Comparison of ENCODE assay signal across 8 cellular contexts in genomic region chr10:15433850-15434537, GRCh38.
DNase-seq lines count a peak whose midpoint lies in the region; TF ChIP-seq lines count a peak whose summit lies in the region.

No MANE protein-coding gene starts in this region.

- H3K4me1 ChIP-seq in OCI-LY1 (ENCODE audit: insufficient read depth, low read length, severe bottlenecking): no peaks in the 10 kb centered on the region

- H3K27ac ChIP-seq in HL-60 (replicated peaks): no peak overlapping the region
- H3K27ac ChIP-seq in OCI-LY1 (ENCODE audit: low read depth, low read length, poor library complexity, severe bottlenecking): no peak overlapping the region

- DNase-seq in stimulated activated CD4-positive, alpha-beta T cell treated with anti-CD3 and anti-CD28 coated beads, Interleukin-2, amount 100 ng/mL, for 24 hours: peak; percentile 11 to 35
- DNase-seq in stimulated activated CD4-positive, alpha-beta T cell treated with anti-CD3 and anti-CD28 coated beads, Interleukin-4, amount 100 ng/mL, for 1 hour: no peak
- DNase-seq in HL-60 (ENCODE audit: low read depth in 1 of 2, low spot score in 1 of 2) (peak in 1 of 2 experiments; percentile 1), astrocyte of the cerebellum (ENCODE audit: low read depth) (peak; percentile 34), hepatic stellate cell (ENCODE audit: low spot score) (peak; percentile 34), retina (peak; percentile 67), GDM1 (lab: John Stamatoyannopoulos, UW) (no peak)

- no peaks in the 10 kb centered on the region for H3K9me2 ChIP-seq in OCI-LY1 (ENCODE audit: low read depth, low read length)

- H2AFZ ChIP-seq in OCI-LY1 (ENCODE audit: low read length): no peak overlapping the region

- in situ Hi-C loops in astrocyte of the cerebellum (cut with HindIII; ENCODE audit: low sequenced_read_pairs): loop anchor here (25.0 kb wide), 1 partner anchor 278 kb away; the partner anchor contains the start of gene ITGA8

- H3K4me2 ChIP-seq in OCI-LY1 (ENCODE audit: low read length): no peak overlapping the region

- H4K20me1 ChIP-seq in OCI-LY1 (ENCODE audit: insufficient read depth, low read length): no peaks in the 10 kb centered on the region

- no peaks in the 10 kb centered on the region for H3K36me3 ChIP-seq in OCI-LY1 (ENCODE audit: insufficient read depth, low read length)

- H3K9me3 ChIP-seq in OCI-LY1 (ENCODE audit: low read length): no peaks in the 10 kb centered on the region

- no peak overlapping the region for H3K9ac ChIP-seq in OCI-LY1 (ENCODE audit: low read length)

- H3K79me2 ChIP-seq in OCI-LY1 (ENCODE audit: insufficient read depth, low read length): no peaks in the 10 kb centered on the region

- H3F3A ChIP-seq in OCI-LY1 (ENCODE audit: insufficient read depth, low read length): no peaks in the 10 kb centered on the region

- H3K4me3 ChIP-seq in HL-60 (replicated peaks; ENCODE audit: insufficient read depth, low read length) (no peak overlapping the region), OCI-LY1 (ENCODE audit: low read depth, low read length, poor library complexity, severe bottlenecking) (no peak overlapping the region), astrocyte of the cerebellum (ENCODE audit: low read depth, low read length) (peak overlapping the region; percentile 32)

- no peaks in the 10 kb centered on the region for H3K27me3 ChIP-seq in HL-60 (ENCODE audit: insufficient read depth, poor library complexity, severe bottlenecking)
- H3K27me3 ChIP-seq in OCI-LY1 (ENCODE audit: insufficient read depth, low read length): no peaks in the 10 kb centered on the region

- TF ChIP-seq CTCF in HL-60 (IDR thresholded peaks at IDR 0.05; ENCODE audit: insufficient read depth, low read length) (peak; percentile 3), OCI-LY1 (IDR thresholded peaks at IDR 0.05; ENCODE audit: low read length) (peak; percentile 67), astrocyte of the cerebellum (IDR thresholded peaks at IDR 0.05; ENCODE audit: low read depth, low read length, missing control alignments) (peak; percentile 49)

Comparison
In these comparisons a context has a peak if more than half of its experiments do, and no peak if none do; other contexts are left out.
1. DNase-seq: peak in stimulated activated CD4-positive, alpha-beta T cell treated with anti-CD3 and anti-CD28 coated beads, Interleukin-2, amount 100 ng/mL, for 24 hours (2 of 2), astrocyte of the cerebellum (single experiment), hepatic stellate cell (single experiment) and retina (single experiment); none in stimulated activated CD4-positive, alpha-beta T cell treated with anti-CD3 and anti-CD28 coated beads, Interleukin-4, amount 100 ng/mL, for 1 hour (single experiment) and GDM1 (single experiment).
2. CTCF ChIP-seq: peak in every context shown above with its lines; median percentile 67 in OCI-LY1; 49 in astrocyte of the cerebellum; 3 in HL-60.